1 cellular context compared by ENCODE assay signal in genomic region chr2:172555522-172556283, GRCh38.
TF ChIP-seq lines count a peak whose summit lies in the region.

TSS of gene PDK1 (plus strand) at chr2:172556090. CDS start at chr2:172556151, 61 bp downstream.

TF ChIP-seq in HepG2, 621 proteins besides CTCF, POLR2A, EP300 and RAD21 (continued from another document and continues in another):
- peak; percentile 75 for TF ChIP-seq ZNF407 (CRISPR knock-in tag; IDR thresholded peaks at IDR 0.05; ENCODE audit: not compliant biosample characterization)
- peak; percentile 68; the same call in 1 of the 2 replicates for TF ChIP-seq THAP7 (CRISPR knock-in tag; IDR thresholded peaks at IDR 0.05)
- TF ChIP-seq ATRX (CRISPR knock-in tag; IDR thresholded peaks at IDR 0.05; ENCODE audit: borderline replicate concordance), result no peak
- TF ChIP-seq SOX13 (IDR thresholded peaks at IDR 0.05), result peak; percentile 30; the same call in 1 of the 2 replicates
- TF ChIP-seq SOX13 (CRISPR knock-in tag; conservative IDR thresholded peaks at IDR 0.05 in 1 of 2, IDR thresholded peaks at IDR 0.05 in 1 of 2), result peak in 1 of 2 experiments; percentile 38; a peak in 2 of 4 replicates
- TF ChIP-seq FOXC1 (CRISPR knock-in tag; IDR thresholded peaks at IDR 0.05; ENCODE audit: borderline replicate concordance), result peak; percentile 98
- TF ChIP-seq ZNF720 (CRISPR knock-in tag; IDR thresholded peaks at IDR 0.05), result 0 out of 2 replicates have a peak, but pooled peaks have one; percentile 88
- peak; percentile 54; the same call in 1 of the 2 replicates for TF ChIP-seq MXD3 (CRISPR knock-in tag; IDR thresholded peaks at IDR 0.05)
- TF ChIP-seq HNF1A (IDR thresholded peaks at IDR 0.05; ENCODE audit: low read depth), result no peak
- peak; percentile 78 for TF ChIP-seq HNF1A (CRISPR knock-in tag; IDR thresholded peaks at IDR 0.05; ENCODE audit: borderline replicate concordance)
- TF ChIP-seq ZNF12 (CRISPR knock-in tag; IDR thresholded peaks at IDR 0.05), result no peak
- TF ChIP-seq WIZ (CRISPR knock-in tag; IDR thresholded peaks at IDR 0.05), result peak; percentile 94
- peak; percentile 78; the same call in 1 of the 2 replicates for TF ChIP-seq MYC (CRISPR knock-in tag; IDR thresholded peaks at IDR 0.05; ENCODE audit: borderline replicate concordance)
- TF ChIP-seq ATF7 (IDR thresholded peaks at IDR 0.05), result no peak
- TF ChIP-seq ATF7 (CRISPR knock-in tag; IDR thresholded peaks at IDR 0.05), result no peak; the same call in 1 of the 2 replicates
- 0 out of 2 replicates have a peak, but pooled peaks have one; percentile 80 for TF ChIP-seq SALL2 (CRISPR knock-in tag; IDR thresholded peaks at IDR 0.05)
- TF ChIP-seq FOXM1 (CRISPR knock-in tag; IDR thresholded peaks at IDR 0.05), result no peak
- peak; percentile 92 for TF ChIP-seq ZNF598 (CRISPR knock-in tag; IDR thresholded peaks at IDR 0.05; ENCODE audit: borderline replicate concordance)
- TF ChIP-seq SKIL (CRISPR knock-in tag; IDR thresholded peaks at IDR 0.05; ENCODE audit: borderline replicate concordance), result no peak; the same call in none of the 2 replicates
- TF ChIP-seq NONO (IDR thresholded peaks at IDR 0.05), result no peak
- peak; percentile 87 for TF ChIP-seq NONO (CRISPR knock-in tag; conservative IDR thresholded peaks at IDR 0.05)
- peak; percentile 81 for TF ChIP-seq ATF7-NPFF (CRISPR knock-in tag; IDR thresholded peaks at IDR 0.05; ENCODE audit: low read depth)
- TF ChIP-seq ZBTB49 (CRISPR knock-in tag; IDR thresholded peaks at IDR 0.05; ENCODE audit: borderline replicate concordance), result 0 out of 2 replicates have a peak, but pooled peaks have one; percentile 16
- no peak for TF ChIP-seq DR1 (CRISPR knock-in tag; IDR thresholded peaks at IDR 0.05)
- peak; percentile 60; the same call in 1 of the 2 replicates for TF ChIP-seq NFE2L1 (CRISPR knock-in tag; IDR thresholded peaks at IDR 0.05; ENCODE audit: borderline replicate concordance)
- TF ChIP-seq PPARG (CRISPR knock-in tag; conservative IDR thresholded peaks at IDR 0.05), result peak; percentile 46
- no peak for TF ChIP-seq BCLAF1 (IDR thresholded peaks at IDR 0.05)
- peak; percentile 34; the same call in 1 of the 2 replicates for TF ChIP-seq SMAD1 (CRISPR knock-in tag; IDR thresholded peaks at IDR 0.05; ENCODE audit: borderline replicate concordance, low read depth)
- no peak for TF ChIP-seq PREB (CRISPR knock-in tag; IDR thresholded peaks at IDR 0.05)
- no peak for TF ChIP-seq ZNF207 (IDR thresholded peaks at IDR 0.05; ENCODE audit: borderline replicate concordance)
- TF ChIP-seq RXRB (CRISPR knock-in tag; IDR thresholded peaks at IDR 0.05; ENCODE audit: borderline replicate concordance), result no peak; the same call in 1 of the 2 replicates
- no peak for TF ChIP-seq SRSF4 (IDR thresholded peaks at IDR 0.05; ENCODE audit: low read depth, low read length, poor library complexity, severe bottlenecking)
- TF ChIP-seq FOXA1 (IDR thresholded peaks at IDR 0.05), result no peak
- peak; percentile 62 for TF ChIP-seq FOXA1 (CRISPR knock-in tag; IDR thresholded peaks at IDR 0.05)
- no peak; the same call in 1 of the 2 replicates for TF ChIP-seq PAWR (CRISPR knock-in tag; IDR thresholded peaks at IDR 0.05; ENCODE audit: borderline replicate concordance)
- TF ChIP-seq ZSCAN31 (CRISPR knock-in tag; IDR thresholded peaks at IDR 0.05; ENCODE audit: low read depth), result peak; percentile 88
- TF ChIP-seq HNF4A (CRISPR knock-in tag; IDR thresholded peaks at IDR 0.05), result peak; percentile 46
